8 cellular contexts compared by ENCODE assay signal in genomic region chr14:102901633-102902032, GRCh38. TPM values are rescaled to one million over a fixed set of nuclear protein-coding genes. Genes with fewer than 3 reads are reported as not detected.
A peak's percentile ranks its signal among the peaks of the same experiment; 100 is the strongest.
DNase-seq lines count a peak whose midpoint lies in the region; ATAC-seq and TF ChIP-seq lines count a peak whose summit lies in the region.

No MANE protein-coding gene starts in this region.

- no peak for DNase-seq in T-helper 1 cell
- peak; percentile 29 for DNase-seq in KG1 (lab: John Stamatoyannopoulos, UW)
- peak; percentile 14 for DNase-seq in osteoblast (ENCODE audit: insufficient read length, low spot score, missing footprints)
- DNase-seq in endodermal cell = no peak
- no peak for DNase-seq in dedifferentiated amniotic fluid mesenchymal stem cell (ENCODE audit: extremely low spot score)
- no peak for DNase-seq in Ammon's horn (ENCODE audit: low spot score)

- TF ChIP-seq CTCF in osteoblast (IDR thresholded peaks at IDR 0.05; ENCODE audit: extremely low read depth, low read depth, low read length) (no peak), endodermal cell (conservative IDR thresholded peaks at IDR 0.05) (no peak)

- H3K27ac ChIP-seq in osteoblast (ENCODE audit: low read depth, low read length) (no peak overlapping the region), endodermal cell (ENCODE audit: low read depth, low read length) (no peak overlapping the region)

- H3K9me3 ChIP-seq in osteoblast (ENCODE audit: low read depth, low read length) = no peaks in the 10 kb centered on the region
- peaks cover 14% of the 10 kb centered on the region for H3K9me3 ChIP-seq in endodermal cell (ENCODE audit: control insufficient read depth, low read length)

- H3K4me3 Mint-ChIP-seq in T-helper 1 cell treated with Interleukin-12 subunit alpha and Interleukin-12 subunit beta and Interleukin-4 antibody, amounts not matched to agents 30 μg/mL and 1 μg/mL, for 36 hours = no peak overlapping the region
- H3K4me3 Mint-ChIP-seq in endodermal cell = no peak overlapping the region

- peaks cover 27% of the 10 kb centered on the region for H3K4me1 Mint-ChIP-seq in T-helper 1 cell treated with Interleukin-12 subunit alpha and Interleukin-12 subunit beta and Interleukin-4 antibody, amounts not matched to agents 30 μg/mL and 1 μg/mL, for 36 hours (ENCODE audit: low read depth)
- H3K4me1 Mint-ChIP-seq in endodermal cell = peaks cover 7% of the 10 kb centered on the region

- peak overlapping the region; percentile 69 for H3K27ac Mint-ChIP-seq in T-helper 1 cell treated with Interleukin-12 subunit alpha and Interleukin-12 subunit beta and Interleukin-4 antibody, amounts not matched to agents 30 μg/mL and 1 μg/mL, for 36 hours
- H3K27ac Mint-ChIP-seq in endodermal cell = no peak overlapping the region

- H3K4me3 ChIP-seq in osteoblast (ENCODE audit: insufficient read depth, low read length) (no peak overlapping the region), endodermal cell (ENCODE audit: low read length) (no peak overlapping the region)

- 91 to 100% methylated on average over 4 of the region's 4 CpGs for WGBS in endodermal cell (ENCODE audit: insufficient coverage in 1 of 2, insufficient read length in 1 of 2), 2 experiments

- H3K4me1 ChIP-seq in osteoblast (ENCODE audit: insufficient read depth, low read length) = no peaks in the 10 kb centered on the region
- H3K4me1 ChIP-seq in endodermal cell (ENCODE audit: control insufficient read depth, insufficient read depth, low read length) = no peaks in the 10 kb centered on the region

- H3K36me3 ChIP-seq in osteoblast (ENCODE audit: insufficient read depth, low read length) = peaks cover 32% of the 10 kb centered on the region
- peaks cover 16% of the 10 kb centered on the region for H3K36me3 ChIP-seq in endodermal cell (ENCODE audit: control insufficient read depth, insufficient read depth, low read length)

- peak; percentile 64 for ATAC-seq in GM21825 (IDR thresholded peaks at IDR 0.05; ENCODE audit: unreplicated experiment)

- no peak overlapping the region for H3K4me2 ChIP-seq in osteoblast (ENCODE audit: insufficient read depth, low read length)

- H3K36me3 Mint-ChIP-seq in T-helper 1 cell treated with Interleukin-12 subunit alpha and Interleukin-12 subunit beta and Interleukin-4 antibody, amounts not matched to agents 30 μg/mL and 1 μg/mL, for 36 hours (ENCODE audit: low read depth) = peaks cover 38% of the 10 kb centered on the region
- peaks cover 36% of the 10 kb centered on the region for H3K36me3 Mint-ChIP-seq in endodermal cell (ENCODE audit: low read depth)

- no peaks in the 10 kb centered on the region for H4K20me1 ChIP-seq in osteoblast (ENCODE audit: insufficient read depth, low read length)

- no peak overlapping the region for H3K9ac ChIP-seq in endodermal cell (ENCODE audit: extremely low read depth, low read length, poor library complexity, severe bottlenecking)

- H3K27me3 ChIP-seq in osteoblast (ENCODE audit: insufficient read depth, low read length) (no peaks in the 10 kb centered on the region), endodermal cell (ENCODE audit: control insufficient read depth, insufficient read depth, low read length, poor library complexity, severe bottlenecking) (no peaks in the 10 kb centered on the region)

- no peaks in the 10 kb centered on the region for H3K9me3 Mint-ChIP-seq in T-helper 1 cell treated with Interleukin-12 subunit alpha and Interleukin-12 subunit beta and Interleukin-4 antibody, amounts not matched to agents 30 μg/mL and 1 μg/mL, for 36 hours
- H3K9me3 Mint-ChIP-seq in endodermal cell = peaks cover 17% of the 10 kb centered on the region

- no peaks in the 10 kb centered on the region for H3K27me3 Mint-ChIP-seq in T-helper 1 cell treated with Interleukin-12 subunit alpha and Interleukin-12 subunit beta and Interleukin-4 antibody, amounts not matched to agents 30 μg/mL and 1 μg/mL, for 36 hours (ENCODE audit: low read depth)
- no peaks in the 10 kb centered on the region for H3K27me3 Mint-ChIP-seq in endodermal cell (ENCODE audit: insufficient read depth)

- H3K79me2 ChIP-seq in osteoblast (ENCODE audit: insufficient read depth, low read length) = no peaks in the 10 kb centered on the region

- H2AFZ ChIP-seq in osteoblast (ENCODE audit: low read length) = no peak overlapping the region

RNA-seq across cellular contexts. Expression of gene AMN, which starts 20.8 kb away (rescaled TPM):
- total RNA-seq in osteoblast (under 0.01 and 0.29 TPM in 2 replicates), endodermal cell (1 to 10 TPM; 1.9 to 3.2 TPM)
- 1.6 TPM for polyA plus RNA-seq in endodermal cell (2013, experiment 1 of 2)
- 0.62 TPM for polyA plus RNA-seq in endodermal cell (2013, experiment 2 of 2)

Comparison
In these comparisons a context has a peak if more than half of its experiments do, and no peak if none do; other contexts are left out.
1. DNase-seq: peak in KG1 (single experiment) and osteoblast (single experiment); none in T-helper 1 cell (0 of 5), endodermal cell (single experiment), dedifferentiated amniotic fluid mesenchymal stem cell (single experiment) and Ammon's horn (single experiment).